ENCODE assay signal across 9 cellular contexts in the genomic region with DNA sequence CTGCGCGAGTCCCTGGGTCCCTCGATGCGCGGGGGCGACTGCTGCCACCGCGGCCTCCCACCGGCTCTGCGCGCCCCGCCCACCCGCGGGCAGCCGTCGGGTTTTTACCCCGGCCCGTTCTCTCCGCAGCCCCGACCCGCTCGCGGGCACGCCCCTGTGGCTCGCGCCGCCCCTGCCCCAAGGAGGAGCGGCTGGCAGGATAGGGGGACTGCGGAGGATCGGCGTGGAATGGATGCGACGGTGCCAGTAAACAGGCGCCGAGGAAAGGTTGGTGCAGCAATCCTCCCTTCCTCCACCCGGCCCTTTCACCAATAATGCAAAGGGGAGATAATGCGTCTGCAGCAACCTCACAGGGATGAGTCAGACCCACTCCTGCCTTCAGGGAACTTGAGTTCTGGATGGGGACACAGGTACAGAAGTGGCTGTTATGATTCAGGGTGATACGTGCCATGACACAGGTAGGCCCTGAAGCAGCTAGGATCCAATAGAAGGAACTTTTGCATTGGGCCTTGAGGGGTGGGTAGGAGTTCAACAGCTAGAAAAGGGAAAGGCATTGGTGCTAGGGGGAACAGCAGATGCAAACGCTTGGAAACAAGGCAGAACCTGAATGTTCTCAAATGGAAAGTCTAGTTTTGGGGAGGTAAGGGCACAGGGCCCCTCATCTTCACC. TPM values are rescaled to one million over a fixed set of nuclear protein-coding genes. Genes with fewer than 3 reads are reported as not detected.
DNase-seq lines count a peak whose midpoint lies in the region; FAIRE-seq and TF ChIP-seq lines count a peak whose summit lies in the region.
"Had no signal": no experiment of that assay in that cellular context is flagged by ENCODE, and none has a peak within 500 bp of the region (broad histone marks: within the 10 kb centered on the region; RNA-seq: fewer than 3 reads in every experiment).

No MANE protein-coding gene starts in this region.

- H3K27me3 ChIP-seq in esophagus squamous epithelium (peaks cover 0 to 48% (median 5%) of the 10 kb centered on the region in 4 donors), small intestine (ENCODE audit: control insufficient read depth in 2 of 2, insufficient read depth in 2 of 2, low read length in 2 of 2) (peaks cover 0 to 4% of the 10 kb centered on the region in 2 donors)

- H3K4me3 ChIP-seq in esophagus squamous epithelium: peak overlapping the region; percentile 46 to 66 (median 60)
- peak overlapping the region; percentile 21 to 71 for H3K4me3 ChIP-seq in small intestine (ENCODE audit: low read depth in 1 of 2, low read length in 2 of 2)
- H3K4me3 ChIP-seq in kidney (ENCODE audit: low read length in 2 of 2): peak overlapping the region in 1 of 2 donors; percentile 52

- FAIRE-seq in small intestine (lab: Jason Lieb, UNC) (no peak), kidney (lab: Jason Lieb, UNC) (no peak)

- intact Hi-C loops in esophagus squamous epithelium (cut with DNase I): no loop called here
- intact Hi-C loops in kidney (cut with DNase I): no loop called here

- TF ChIP-seq POLR2A in esophagus squamous epithelium (IDR thresholded peaks at IDR 0.05): peak in 1 of 4 donors; percentile 2

- H3K27ac ChIP-seq in esophagus squamous epithelium (peak overlapping the region; percentile 22 to 88 (median 64)), small intestine (ENCODE audit: low read depth in 1 of 2, low read length in 1 of 2) (peak overlapping the region in 1 of 2 donors; percentile 57), kidney (ENCODE audit: low read depth in 2 of 2, low read length in 2 of 2) (no peak overlapping the region)

- H3K36me3 ChIP-seq in esophagus squamous epithelium: no peaks in the 10 kb centered on the region
- no peaks in the 10 kb centered on the region for H3K36me3 ChIP-seq in small intestine (ENCODE audit: control insufficient read depth in 2 of 2, insufficient read depth in 2 of 2, low read length in 2 of 2)
- no peaks in the 10 kb centered on the region for H3K36me3 ChIP-seq in kidney (ENCODE audit: control insufficient read depth in 1 of 2, insufficient read depth in 2 of 2, low read length in 2 of 2)

- H3K4me1 ChIP-seq in esophagus squamous epithelium (peaks cover 19 to 72% (median 25%) of the 10 kb centered on the region in 3 donors), small intestine (ENCODE audit: control insufficient read depth in 2 of 2, insufficient read depth in 1 of 2, low read depth in 1 of 2, low read length in 1 of 2) (peaks cover 0 to 4% of the 10 kb centered on the region in 2 donors), kidney (ENCODE audit: control insufficient read depth in 1 of 2, insufficient read depth in 1 of 2, low read depth in 1 of 2, low read length in 2 of 2) (peaks cover 4 to 17% of the 10 kb centered on the region in 2 donors)

- 20 to 77% methylated on average over 2 to 10 of the region's 39 CpGs for WGBS in esophagus squamous epithelium, 2 donors
- 8 to 16% (median 10%) methylated on average over 19 to 39 of the region's 39 CpGs for WGBS in small intestine, 3 donors

- peak; percentile 56 for DNase-seq in NCI-H345 (lab: John Stamatoyannopoulos, UW)
- no peak for DNase-seq in NCI-H345 treated with DMSO at 0.1 percent for 48 hours (lab: John Stamatoyannopoulos, UW; ENCODE audit: unreplicated experiment)
- DNase-seq in NCI-H69 (lab: John Stamatoyannopoulos, UW): peak; percentile 64
- DNase-seq in esophagus squamous epithelium (lab: John Stamatoyannopoulos, UW): no peak
- peak; percentile 56 for DNase-seq in small intestine
- DNase-seq in middle frontal gyrus (ENCODE audit: extremely low spot score, low spot score): no peak
- DNase-seq in kidney: no peak
- no peak for DNase-seq in SHP77 (lab: John Stamatoyannopoulos, UW)

- H3K9me3 ChIP-seq in esophagus squamous epithelium: peaks cover 0 to 2% (median 0%) of the 10 kb centered on the region in 3 donors
- H3K9me3 ChIP-seq in small intestine (ENCODE audit: control insufficient read depth, low read depth): no peaks in the 10 kb centered on the region
- peaks cover 0 to 1% of the 10 kb centered on the region in 2 donors for H3K9me3 ChIP-seq in kidney (ENCODE audit: control insufficient read depth in 1 of 2, low read length in 2 of 2)

- TF ChIP-seq CTCF in esophagus squamous epithelium (IDR thresholded peaks at IDR 0.05) (no peak), kidney (IDR thresholded peaks at IDR 0.05; ENCODE audit: borderline replicate concordance, extremely low read depth, insufficient read depth) (no peak)

- no peak overlapping the region for H3K9ac ChIP-seq in kidney (ENCODE audit: low read length in 2 of 2)

RNA-seq across cellular contexts. Expression of a gene that starts 0.6 kb away (rescaled TPM):
- total RNA-seq in esophagus squamous epithelium: 100 to 1,000 TPM in 1 of 4 donors, 10 to 100 TPM in 3; 23.8 to 116 (median 27.3) TPM
- 10 to 100 TPM; 16.1 to 47.0 (median 19.7) TPM for polyA plus RNA-seq in small intestine
- 28.7 TPM for total RNA-seq in kidney
- polyA plus RNA-seq in kidney (ENCODE audit: insufficient read depth, low read depth, low replicate concordance): 25.1 TPM
- total RNA-seq: HT1080 had no signal

Comparison
In these comparisons a context has a peak if more than half of its experiments do, and no peak if none do; other contexts are left out.
1. DNase-seq: peak in NCI-H345 (single experiment), NCI-H69 (single experiment) and small intestine (single experiment); none in NCI-H345 treated with DMSO at 0.1 percent for 48 hours (single experiment), esophagus squamous epithelium (single experiment), middle frontal gyrus (single experiment), kidney (single experiment) and SHP77 (0 of 2).
2. H3K27ac ChIP-seq: peak in esophagus squamous epithelium (4 of 4); none in kidney (0 of 2).